Comparison of ENCODE assay signal across 1 cellular context in genomic region chr1:222455188-222455879, GRCh38.
TF ChIP-seq lines count a peak whose summit lies in the region.

No MANE protein-coding gene starts in this region.

TF ChIP-seq in HEK293, 187 proteins besides CTCF, POLR2A, EP300 and RAD21 (continued from another document):
- TF ChIP-seq ZBTB44 (tag by site-specific recombination; IDR thresholded peaks at IDR 0.05) = peak; percentile 56; the same call in 1 of the 2 replicates
- TF ChIP-seq IKZF3 (tag by site-specific recombination; IDR thresholded peaks at IDR 0.05) = no peak
